Comparison of ENCODE assay signal across 8 cellular contexts in the genomic region with DNA sequence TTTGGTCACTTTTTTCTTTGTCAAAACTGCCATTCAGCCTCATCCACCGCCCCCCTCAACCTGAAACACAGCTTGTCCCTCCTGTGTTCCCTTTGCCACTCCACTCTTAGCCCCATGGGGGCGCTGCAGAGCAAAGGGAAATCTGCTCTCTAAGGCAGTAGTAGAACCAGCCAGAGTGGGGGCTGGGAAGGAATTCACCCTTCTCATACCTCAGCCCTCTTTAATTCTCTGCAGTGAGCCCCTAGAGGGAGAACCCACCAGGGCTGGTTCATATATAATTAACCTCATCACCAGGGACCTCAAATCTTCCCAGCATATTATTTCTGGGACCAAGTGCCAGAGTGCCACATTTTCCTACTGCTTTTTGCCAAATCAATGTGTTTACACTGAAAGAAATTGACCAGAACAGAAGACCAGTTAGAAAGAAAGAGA. TPM values are rescaled to one million over a fixed set of nuclear protein-coding genes. Genes with fewer than 3 reads are reported as not detected.
DNase-seq lines count a peak whose midpoint lies in the region; ATAC-seq and TF ChIP-seq lines count a peak whose summit lies in the region.

No MANE protein-coding gene starts in this region.

- H3K27ac ChIP-seq in right atrium auricular region: peak overlapping the region; percentile 99

- no peaks in the 10 kb centered on the region for H3K36me3 ChIP-seq in adipocyte (ENCODE audit: control insufficient read depth, insufficient read depth, low read length, severe bottlenecking)
- H3K36me3 ChIP-seq in right atrium auricular region: no peaks in the 10 kb centered on the region

- H3K9ac ChIP-seq in adipocyte (ENCODE audit: low read length): peak overlapping the region; percentile 98

- H3K27me3 ChIP-seq in adipocyte (replicated peaks; ENCODE audit: control insufficient read depth, insufficient read depth, low read length): no peaks in the 10 kb centered on the region
- no peaks in the 10 kb centered on the region for H3K27me3 ChIP-seq in right atrium auricular region

- ATAC-seq in GM21423 (IDR thresholded peaks at IDR 0.05; ENCODE audit: unreplicated experiment) (peak; percentile 50), sciatic nerve (peak; percentile 51), HG02571 (IDR thresholded peaks at IDR 0.05; ENCODE audit: unreplicated experiment) (no peak)

- DNase-seq in C1 segment of cervical spinal cord (lab: John Stamatoyannopoulos, UW) (peak; percentile 4 to 89 (median 80)), NCI-H1092 treated with DMSO at 0.1 percent for 48 hours (lab: John Stamatoyannopoulos, UW) (peak; percentile 53), SW480 (ENCODE audit: low spot score) (peak; percentile 73), adipocyte (ENCODE audit: low read depth) (peak; percentile 95), right atrium auricular region (ENCODE audit: low spot score) (peak; percentile 96), sciatic nerve (ENCODE audit: low spot score) (peak; percentile 96)

- intact Hi-C loops in sciatic nerve (cut with DNase I): no loop called here

- H3K9me3 ChIP-seq in adipocyte (ENCODE audit: control insufficient read depth, low read length): no peaks in the 10 kb centered on the region
- no peaks in the 10 kb centered on the region for H3K9me3 ChIP-seq in right atrium auricular region

- H3K4me3 ChIP-seq in adipocyte (ENCODE audit: low read length): no peak overlapping the region
- H3K4me3 ChIP-seq in right atrium auricular region: no peak overlapping the region

- H3K4me1 ChIP-seq in adipocyte (ENCODE audit: control insufficient read depth, insufficient read depth, low read length) (peaks cover 20% of the 10 kb centered on the region), right atrium auricular region (peaks cover 0 to 18% of the 10 kb centered on the region in 2 donors)

- TF ChIP-seq CTCF in right atrium auricular region (IDR thresholded peaks at IDR 0.05): peak; percentile 87 to 98

RNA-seq across cellular contexts. Expression of a gene that starts 2.8 kb away (rescaled TPM):
- total RNA-seq in right atrium auricular region: 10 to 100 TPM; 53.0 to 88.6 TPM
- 188 TPM for total RNA-seq in sciatic nerve

RNA-seq across cellular contexts. Expression of a gene that starts 45.7 kb away (rescaled TPM):
- total RNA-seq in right atrium auricular region (not detected), sciatic nerve (not detected)
